In genomic region chr16:78684655-78685400, GRCh38 we compare ENCODE assay signal across 13 cellular contexts.
DNase-seq lines count a peak whose midpoint lies in the region; ATAC-seq and TF ChIP-seq lines count a peak whose summit lies in the region.
"Had no signal": no experiment of that assay in that cellular context is flagged by ENCODE, and none has a peak within 500 bp of the region (broad histone marks: within the 10 kb centered on the region; RNA-seq: fewer than 3 reads in every experiment).

No MANE protein-coding gene starts in this region.

- peak; percentile 15 to 45 (median 23) for ATAC-seq in psoas muscle
- ATAC-seq in HG03439 (IDR thresholded peaks at IDR 0.05; ENCODE audit: unreplicated experiment), result no peak
- ATAC-seq in GM21515 (IDR thresholded peaks at IDR 0.05; ENCODE audit: unreplicated experiment), result no peak
- no peak for ATAC-seq in naive thymus-derived CD8-positive, alpha-beta T cell

- H3K9me3 ChIP-seq in adrenal gland (replicated peaks in 1 of 3) (no peaks in the 10 kb centered on the region), psoas muscle (no peaks in the 10 kb centered on the region)

- no peak overlapping the region for H3K27ac Mint-ChIP-seq in naive thymus-derived CD8-positive, alpha-beta T cell
- H3K27ac Mint-ChIP-seq: activated B cell treated with CpG ODN at 0.5 μM for 24 hours had no signal

- H3K36me3 Mint-ChIP-seq in naive thymus-derived CD8-positive, alpha-beta T cell, result no peaks in the 10 kb centered on the region

- POLR2A ChIA-PET in naive thymus-derived CD8-positive, alpha-beta T cell (lab: Charles Lee), result no interaction called here

- H3K4me1 ChIP-seq in adrenal gland (replicated peaks in 1 of 2) (peaks cover 8 to 23% of the 10 kb centered on the region in 2 donors), psoas muscle (peaks cover 15% of the 10 kb centered on the region)

- intact Hi-C loops in adrenal gland (cut with DNase I) (no loop called here), psoas muscle (cut with DNase I) (loop anchor here in 1 of 2 donors (1.0 to 5.0 kb wide), 3 partner anchors 63 to 917 kb away; partner anchors contain the start of gene MAF)

- no peaks in the 10 kb centered on the region for H3K27me3 ChIP-seq in adrenal gland
- no peaks in the 10 kb centered on the region for H3K27me3 ChIP-seq in psoas muscle (ENCODE audit: insufficient read depth in 3 of 3, low read length in 2 of 3)

- peaks cover 0 to 9% (median 0%) of the 10 kb centered on the region in 9 donors for H3K9me3 Mint-ChIP-seq in naive thymus-derived CD8-positive, alpha-beta T cell
- H3K9me3 Mint-ChIP-seq: activated B cell treated with CpG ODN at 0.5 μM for 24 hours had no signal

- no peaks in the 10 kb centered on the region for H3K36me3 ChIP-seq in adrenal gland (replicated peaks in 1 of 2)
- no peaks in the 10 kb centered on the region for H3K36me3 ChIP-seq in psoas muscle (ENCODE audit: insufficient read depth in 1 of 2, low read depth in 1 of 2)

- H3K27me3 Mint-ChIP-seq in naive thymus-derived CD8-positive, alpha-beta T cell, result no peaks in the 10 kb centered on the region
- H3K27me3 Mint-ChIP-seq: activated B cell treated with CpG ODN at 0.5 μM for 24 hours had no signal

- TF ChIP-seq CTCF in AG10803 (conservative IDR thresholded peaks at IDR 0.05; ENCODE audit: low read length), result no peak
- TF ChIP-seq CTCF in adrenal gland (IDR thresholded peaks at IDR 0.05), result no peak
- no peak for TF ChIP-seq CTCF in fibroblast of villous mesenchyme (IDR thresholded peaks at IDR 0.05; ENCODE audit: insufficient read depth, low read depth, low read length)
- TF ChIP-seq CTCF in psoas muscle (IDR thresholded peaks at IDR 0.05), result no peak

- no peak overlapping the region for H3K4me3 Mint-ChIP-seq in naive thymus-derived CD8-positive, alpha-beta T cell
- H3K4me3 Mint-ChIP-seq: activated B cell treated with CpG ODN at 0.5 μM for 24 hours had no signal

- 69 to 86% (median 81%) methylated on average over 5 of the region's 5 CpGs for whole genome bisulfite sequencing in adrenal gland, 4 donors
- WGBS in psoas muscle, 3 donors, result 54 to 58% (median 55%) methylated on average over 5 of the region's 5 CpGs

- peak overlapping the region in 4 of 5 donors; percentile 45 to 91 (median 66) for H3K27ac ChIP-seq in adrenal gland
- H3K27ac ChIP-seq in psoas muscle, result peak overlapping the region; percentile 92

- peak; percentile 75 for DNase-seq in AG10803 (ENCODE audit: low read depth)
- peak in 5 of 7 donors; percentile 24 to 69 (median 35) for DNase-seq in adrenal gland
- DNase-seq in fibroblast of villous mesenchyme (ENCODE audit: low read depth), result peak; percentile 71
- peak; percentile 52 to 66 for DNase-seq in psoas muscle
- no peak for DNase-seq in NOMO-1 treated with DMSO at 0.1 percent for 48 hours (lab: John Stamatoyannopoulos, UW; ENCODE audit: unreplicated experiment)
- DNase-seq in naive thymus-derived CD8-positive, alpha-beta T cell, result no peak
- DNase-seq: activated B cell treated with CpG ODN at 0.5 μM for 24 hours, AML-193, amygdala, NCI-H1694, NCI-H526 treated with DMSO at 0.1 percent for 48 hours had no signal

- H3K4me1 Mint-ChIP-seq in naive thymus-derived CD8-positive, alpha-beta T cell, result peaks cover 0 to 4% (median 0%) of the 10 kb centered on the region in 4 donors
- H3K4me1 Mint-ChIP-seq: activated B cell treated with CpG ODN at 0.5 μM for 24 hours had no signal

- H3K4me3 ChIP-seq in AG10803 (ENCODE audit: low read length) (no peak overlapping the region), adrenal gland (no peak overlapping the region), fibroblast of villous mesenchyme (ENCODE audit: low read depth, low read length) (no peak overlapping the region), psoas muscle (no peak overlapping the region)

- no peak for TF ChIP-seq POLR2A in adrenal gland (IDR thresholded peaks at IDR 0.05)

Comparison
In these comparisons a context has a peak if more than half of its experiments do, and no peak if none do; other contexts are left out.
1. DNase-seq: peak in AG10803 (single experiment), adrenal gland (5 of 7), fibroblast of villous mesenchyme (single experiment) and psoas muscle (2 of 2); none in NOMO-1 treated with DMSO at 0.1 percent for 48 hours (single experiment) and naive thymus-derived CD8-positive, alpha-beta T cell (0 of 10).
2. ATAC-seq: peak in psoas muscle (4 of 4); none in HG03439 (single experiment), GM21515 (single experiment) and naive thymus-derived CD8-positive, alpha-beta T cell (0 of 2).